23 cellular contexts compared by ENCODE assay signal in the genomic region with DNA sequence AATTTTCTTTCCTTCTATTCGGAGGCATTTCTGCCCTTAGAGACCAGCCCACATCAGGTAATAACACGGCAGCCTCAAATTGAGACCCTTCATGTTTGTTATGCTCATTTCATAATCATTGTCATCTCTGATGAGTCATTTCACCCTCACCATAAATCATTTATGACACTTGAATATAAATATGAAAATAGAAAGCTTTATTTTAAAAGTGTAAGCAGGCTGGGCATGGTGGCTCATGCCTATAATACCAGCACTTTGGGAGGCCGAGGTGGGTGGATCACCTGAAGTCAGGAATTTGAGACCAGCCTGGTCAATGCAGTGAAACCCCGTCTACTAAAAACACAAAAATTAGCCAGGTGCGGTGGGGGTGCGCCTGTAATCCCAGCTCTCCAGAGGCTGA. TPM values are rescaled to one million over a fixed set of nuclear protein-coding genes. Genes with fewer than 3 reads are reported as not detected.
"Had no signal": no experiment of that assay in that cellular context is flagged by ENCODE, and none has a peak within 500 bp of the region (broad histone marks: within the 10 kb centered on the region; RNA-seq: fewer than 3 reads in every experiment).

No MANE protein-coding gene starts in this region.

- DNase-seq: activated CD4-positive, alpha-beta T cell treated with anti-CD3 and anti-CD28 coated beads, Interleukin-2, amount 50 U/mL, for 48 hours; activated naive CD8-positive, alpha-beta T cell treated with anti-CD3 and anti-CD28 coated beads for 36 hours; activated T-cell treated with anti-CD3 and anti-CD28 coated beads for 4 hours; amygdala; caudate nucleus; effector memory CD8-positive, alpha-beta T cell; erythroblast; heart left ventricle; left ventricle myocardium superior; mesenchymal stem cell; mucosa of descending colon; naive B cell; stimulated activated CD4-positive, alpha-beta T cell treated with anti-CD3 and anti-CD28 coated beads, Interleukin-12 subunit alpha, Interleukin-12 subunit beta, amount 100 ng/mL, for 4 hours; stimulated activated CD4-positive, alpha-beta T cell treated with anti-CD3 and anti-CD28 coated beads, Interleukin-1b, Interleukin-23, amount 100 ng/mL, for 48 hours; stimulated activated CD8-positive, alpha-beta memory T cell treated with anti-CD3 and anti-CD28 coated beads, Interleukin-4, amount 100 ng/mL, for 48 hours; stimulated activated naive CD4-positive, alpha-beta T cell; thyroid gland; WERI-Rb-1 had no signal

- H3K9me3 ChIP-seq: mucosa of descending colon, prostate gland, right atrium auricular region, thyroid gland had no signal

- H2AFZ ChIP-seq: neural progenitor cell had no signal

- H3K4me2 ChIP-seq: neural progenitor cell had no signal

- H3K27ac ChIP-seq: gastroesophageal sphincter, heart left ventricle, neural progenitor cell, prostate gland, right atrium auricular region, thyroid gland, WERI-Rb-1 had no signal

- H3K4me3 ChIP-seq: gastroesophageal sphincter, heart left ventricle, mucosa of descending colon, neural progenitor cell, prostate gland, right atrium auricular region, thyroid gland had no signal

- H3K9ac ChIP-seq: neural progenitor cell had no signal

- H3K36me3 ChIP-seq: gastroesophageal sphincter, heart left ventricle, neural progenitor cell, prostate gland, right atrium auricular region, thyroid gland, WERI-Rb-1 had no signal

- H3K4me1 ChIP-seq: gastroesophageal sphincter, heart left ventricle, neural progenitor cell, prostate gland, right atrium auricular region, thyroid gland had no signal

- H3K27me3 ChIP-seq: gastroesophageal sphincter, neural progenitor cell, right atrium auricular region, thyroid gland had no signal

- ATAC-seq: effector memory CD8-positive, alpha-beta T cell; gastroesophageal sphincter; heart left ventricle; left ventricle myocardium superior; mucosa of descending colon had no signal

RNA-seq across cellular contexts. Expression of a gene that starts 57.4 kb away (rescaled TPM):
- total RNA-seq: activated naive CD8-positive, alpha-beta T cell treated with anti-CD3 and anti-CD28 coated beads for 36 hours; T-helper 2 cell treated with Interferon-gamma antibody and Interleukin-4, amounts not matched to agents 100 ng/mL and 5 ng/mL, for 36 hours had no signal
